Comparison of ENCODE assay signal across 8 cellular contexts in genomic region chr15:89358755-89359439, GRCh38. TPM values are rescaled to one million over a fixed set of nuclear protein-coding genes. Genes with fewer than 3 reads are reported as not detected.
DNase-seq lines count a peak whose midpoint lies in the region; ATAC-seq and TF ChIP-seq lines count a peak whose summit lies in the region.

No MANE protein-coding gene starts in this region.

- H3K27me3 ChIP-seq in ascending aorta (peaks cover 30% of the 10 kb centered on the region), hepatocyte (peaks cover 91% of the 10 kb centered on the region), sigmoid colon (peaks cover 44 to 100% (median 89%) of the 10 kb centered on the region in 3 donors)

- H4K20me1 ChIP-seq in hepatocyte (ENCODE audit: insufficient read depth, poor library complexity, severe bottlenecking), result no peaks in the 10 kb centered on the region

- ATAC-seq in GM18499 (IDR thresholded peaks at IDR 0.05; ENCODE audit: insufficient read depth, unreplicated experiment) (peak; percentile 81), HG02798 (IDR thresholded peaks at IDR 0.05; ENCODE audit: poor library complexity, unreplicated experiment) (peak; percentile 91)

- peak; percentile 62 for DNase-seq in NCI-H1417 treated with DMSO at 0.1 percent for 48 hours (lab: John Stamatoyannopoulos, UW)
- peak; percentile 64 to 83 (median 71) for DNase-seq in T-helper 2 cell
- peak in 1 of 2 donors; percentile 80 for DNase-seq in ascending aorta (ENCODE audit: low spot score in 2 of 2)
- DNase-seq in hepatocyte (ENCODE audit: low spot score), result peak; percentile 85
- peak; percentile 81 for DNase-seq in sigmoid colon
- no peak for DNase-seq in putamen (ENCODE audit: low spot score)

- H3K27ac ChIP-seq in ascending aorta, result no peak overlapping the region
- H3K27ac ChIP-seq in hepatocyte, result no peak overlapping the region
- H3K27ac ChIP-seq in sigmoid colon, result no peak overlapping the region

- peak; percentile 97 to 98 (median 97) for TF ChIP-seq CTCF in ascending aorta (IDR thresholded peaks at IDR 0.05)
- peak; percentile 96 for TF ChIP-seq CTCF in hepatocyte (IDR thresholded peaks at IDR 0.05; ENCODE audit: poor library complexity)
- peak; percentile 96 to 100 (median 98) for TF ChIP-seq CTCF in sigmoid colon (IDR thresholded peaks at IDR 0.05)

- TF ChIP-seq EP300 in sigmoid colon (IDR thresholded peaks at IDR 0.05), result no peak

- H3K4me3 ChIP-seq in ascending aorta (peak overlapping the region; percentile 15 to 60), hepatocyte (peak overlapping the region; percentile 63), sigmoid colon (peak overlapping the region; percentile 11 to 50 (median 38))

- WGBS in hepatocyte (ENCODE audit: low lambda C conversion rate, missing lambda C conversion rate), result 16% methylated on average over 30 of the region's 68 CpGs
- 3 to 4% methylated on average over 68 of the region's 68 CpGs for WGBS in sigmoid colon, 2 donors

- H3K36me3 ChIP-seq in ascending aorta (no peaks in the 10 kb centered on the region), hepatocyte (replicated peaks; ENCODE audit: insufficient read depth, low read depth) (no peaks in the 10 kb centered on the region), sigmoid colon (no peaks in the 10 kb centered on the region)

- intact Hi-C loops in ascending aorta (cut with DNase I), result loop anchor here (1.0 kb wide), 1 partner anchor 71 kb away; no protein-coding TSS in a partner anchor
- intact Hi-C loops in sigmoid colon (cut with DNase I), result loop anchor here (1.0 to 5.0 kb wide), 2 partner anchors 71 to 198 kb away; no protein-coding TSS in a partner anchor

- no peak for TF ChIP-seq POLR2A in sigmoid colon (IDR thresholded peaks at IDR 0.05)

- H3K79me2 ChIP-seq in hepatocyte, result no peaks in the 10 kb centered on the region

- H3K9me3 ChIP-seq in ascending aorta (no peaks in the 10 kb centered on the region), hepatocyte (ENCODE audit: low read depth) (no peaks in the 10 kb centered on the region), sigmoid colon (no peaks in the 10 kb centered on the region)

- peak overlapping the region; percentile 100 for H3K4me2 ChIP-seq in hepatocyte

- H2AFZ ChIP-seq in hepatocyte, result peak overlapping the region; percentile 95

- no peaks in the 10 kb centered on the region for H3K9me2 ChIP-seq in hepatocyte (replicated peaks; ENCODE audit: insufficient read depth)

- H3K4me1 ChIP-seq in ascending aorta, result peaks cover 3 to 8% of the 10 kb centered on the region in 2 donors
- peaks cover 4% of the 10 kb centered on the region for H3K4me1 ChIP-seq in hepatocyte (ENCODE audit: insufficient read depth)
- H3K4me1 ChIP-seq in sigmoid colon, result peaks cover 0 to 32% (median 17%) of the 10 kb centered on the region in 4 donors

RNA-seq across cellular contexts. Expression of gene POLG, which starts 24.3 kb away (rescaled TPM):
- total RNA-seq in ascending aorta, result 69.1 TPM
- total RNA-seq in hepatocyte, result 28.0 and 54.0 TPM in 2 replicates
- polyA plus RNA-seq in hepatocyte, result 34.0 and 44.1 TPM in 2 replicates
- total RNA-seq in sigmoid colon, result 10 to 100 TPM; 37.7 to 43.4 (median 39.8) TPM
- 10 to 100 TPM; 25.2 to 43.2 (median 28.0) TPM for polyA plus RNA-seq in sigmoid colon
